9 cellular contexts compared by ENCODE assay signal in the genomic region with DNA sequence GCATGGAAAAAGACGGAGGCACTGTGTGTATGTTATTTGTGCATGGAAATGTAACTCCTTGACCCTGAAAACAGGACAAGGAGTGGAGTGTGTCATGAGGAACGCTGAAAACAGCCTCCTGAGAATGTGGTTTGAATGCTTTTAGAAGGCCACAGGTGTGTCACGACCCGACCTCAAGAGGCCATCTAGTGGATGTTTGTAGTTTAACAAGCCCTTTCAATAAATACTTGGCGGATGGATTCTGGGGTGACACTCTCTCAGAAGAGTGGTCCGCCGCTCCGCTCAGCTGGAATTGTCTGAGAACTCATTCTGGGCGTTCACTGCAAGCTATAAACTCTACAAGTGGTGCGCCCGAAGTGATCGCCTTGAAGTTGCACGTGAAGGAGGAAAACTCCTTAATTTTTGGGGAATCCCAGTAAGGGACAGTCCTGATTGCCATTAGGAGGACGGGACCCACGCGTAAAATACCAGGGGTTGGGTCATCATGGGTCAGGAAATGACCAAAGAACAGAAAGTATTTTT. TPM values are rescaled to one million over a fixed set of nuclear protein-coding genes. Genes with fewer than 3 reads are reported as not detected.
DNase-seq lines count a peak whose midpoint lies in the region; ATAC-seq and TF ChIP-seq lines count a peak whose summit lies in the region.
"Not testable (repeated sequence)": the region's sequence is repeated elsewhere in the genome, so short reads cannot be mapped to it uniquely, and the experiment has no call there.
"Had no signal": no experiment of that assay in that cellular context is flagged by ENCODE, and none has a peak within 500 bp of the region (broad histone marks: within the 10 kb centered on the region; RNA-seq: fewer than 3 reads in every experiment).

No MANE protein-coding gene starts in this region.

- H3K9me3 Mint-ChIP-seq in activated B cell treated with CpG ODN at 0.5 μM for 24 hours = not testable (repeated sequence)

- peak overlapping the region; percentile 64 for H3K4me3 Mint-ChIP-seq in activated B cell treated with CpG ODN at 0.5 μM for 24 hours

- not testable (repeated sequence) for H3K36me3 Mint-ChIP-seq in activated B cell treated with CpG ODN at 0.5 μM for 24 hours (ENCODE audit: low read depth)

- ATAC-seq in GM18867 (IDR thresholded peaks at IDR 0.05; ENCODE audit: unreplicated experiment) (peak; percentile 86), HG02870 (IDR thresholded peaks at IDR 0.05; ENCODE audit: unreplicated experiment) (peak; percentile 69), activated B cell treated with CpG ODN at 0.5 μM for 24 hours (ENCODE audit: low read depth) (peak; percentile 70)

- not testable (repeated sequence) for H3K27me3 ChIP-seq in iPS-15b (ENCODE audit: control insufficient read depth, insufficient read depth, low read length)

- not testable (repeated sequence) for H3K36me3 ChIP-seq in iPS-15b (ENCODE audit: control insufficient read depth, insufficient read depth, low read length)

- H3K4me3 ChIP-seq in AG09309 (ENCODE audit: control insufficient read depth, low read depth, low read length) = not testable (repeated sequence)
- peak overlapping the region; percentile 64 for H3K4me3 ChIP-seq in iPS-15b (ENCODE audit: low read depth, low read length)

- intact Hi-C loops in activated B cell treated with CpG ODN at 0.5 μM for 24 hours (cut with micrococcal nuclease) = loop anchor here (1.0 to 5.0 kb wide), 4 partner anchors 83 to 200 kb away; a partner anchor contains a TSS

- H3K9me3 ChIP-seq in iPS-15b (ENCODE audit: control insufficient read depth, insufficient read depth, low read length) = not testable (repeated sequence)

- peak overlapping the region; percentile 58 for H3K9ac ChIP-seq in iPS-15b (ENCODE audit: low read depth, low read length)

- peaks cover 11% of the 10 kb centered on the region for H3K27me3 Mint-ChIP-seq in activated B cell treated with CpG ODN at 0.5 μM for 24 hours

- not testable (repeated sequence) for DNase-seq in AG09309 (ENCODE audit: low read depth); activated B cell treated with CpG ODN at 0.5 μM for 24 hours
- peak; percentile 53 for DNase-seq in NCI-H146 (lab: John Stamatoyannopoulos, UW)
- DNase-seq in central memory CD4-positive, alpha-beta T cell = peak; percentile 32
- DNase-seq in retina = peak; percentile 49

- CTCF ChIA-PET in activated B cell treated with CpG ODN at 0.5 μM for 24 hours (lab: Charles Lee) = interaction anchor here (0.7 to 4.8 kb wide), 11 partner anchors 9 to 240 kb away, joined by 3 to 40 read pairs (median 3); a partner anchor contains a TSS

- H3K27ac Mint-ChIP-seq in activated B cell treated with CpG ODN at 0.5 μM for 24 hours = not testable (repeated sequence)

- H3K4me1 Mint-ChIP-seq in activated B cell treated with CpG ODN at 0.5 μM for 24 hours = not testable (repeated sequence)

- TF ChIP-seq CTCF in AG09309 (IDR thresholded peaks at IDR 0.05; ENCODE audit: control insufficient read depth, insufficient read depth, low read depth, low read length, missing control alignments) = peak; percentile 36
- TF ChIP-seq CTCF in activated B cell treated with CpG ODN at 0.5 μM for 24 hours (IDR thresholded peaks at IDR 0.05) = not testable (repeated sequence)

- POLR2A ChIA-PET in activated B cell treated with CpG ODN at 0.5 μM for 24 hours (lab: Charles Lee) = not testable (repeated sequence)

- H3K4me1 ChIP-seq in iPS-15b (ENCODE audit: control insufficient read depth, insufficient read depth, low read length) = not testable (repeated sequence)

RNA-seq across cellular contexts. Expression of a gene that starts 33.5 kb away (rescaled TPM):
- not detected in 2 replicates for total RNA-seq in activated B cell treated with CpG ODN at 0.5 μM for 24 hours
- total RNA-seq: SJCRH30 had no signal

RNA-seq across cellular contexts. Expression of a gene that starts 44.7 kb away (rescaled TPM):
- total RNA-seq in activated B cell treated with CpG ODN at 0.5 μM for 24 hours = not detected in 2 replicates
- total RNA-seq: SJCRH30 had no signal
